2 cellular contexts compared by ENCODE assay signal in genomic region chr4:174154455-174154854, GRCh38.
A peak's percentile ranks its signal among the peaks of the same experiment; 100 is the strongest.
TF ChIP-seq lines count a peak whose summit lies in the region.

No MANE protein-coding gene starts in this region.

TF ChIP-seq in HCT116, 20 proteins besides CTCF, POLR2A, EP300 and RAD21 (continued from another document):
- TF ChIP-seq REST (IDR thresholded peaks at IDR 0.05; ENCODE audit: low read depth) (no peak), ZNF274 (IDR thresholded peaks at IDR 0.05; ENCODE audit: low read depth, low read length) (no peak), ELF1 (IDR thresholded peaks at IDR 0.05; ENCODE audit: borderline replicate concordance, low read depth) (no peak), MAX (IDR thresholded peaks at IDR 0.05) (no peak), JUND (IDR thresholded peaks at IDR 0.05) (no peak), EZH2phosphoT487 (IDR thresholded peaks at IDR 0.05; ENCODE audit: borderline replicate concordance) (no peak), CBX3 (IDR thresholded peaks at IDR 0.05; ENCODE audit: low read depth) (no peak), FOSL1 (IDR thresholded peaks at IDR 0.05; ENCODE audit: low read depth) (no peak), SP1 (IDR thresholded peaks at IDR 0.05; ENCODE audit: low read depth) (no peak)
TF ChIP-seq in HCT116: peak in this region for 0.

TF ChIP-seq in SK-N-SH, 30 proteins besides CTCF, POLR2A, EP300 and RAD21 (continued from another document):
- TF ChIP-seq ZBTB33 (IDR thresholded peaks at IDR 0.05; ENCODE audit: borderline replicate concordance, low read depth) (no peak), GATA2 (CRISPR knock-in tag; IDR thresholded peaks at IDR 0.05) (peak; percentile 50; the same call in 1 of the 2 replicates), NRF1 (IDR thresholded peaks at IDR 0.05; ENCODE audit: low read depth, low read length) (no peak), IRF3 (IDR thresholded peaks at IDR 0.05; ENCODE audit: low read depth, low read length) (no peak), ELF1 (IDR thresholded peaks at IDR 0.05) (no peak), SIN3A (IDR thresholded peaks at IDR 0.05; ENCODE audit: borderline replicate concordance, low read depth, low read length) (no peak), JUND (IDR thresholded peaks at IDR 0.05) (peak; percentile 81), TCF12 (IDR thresholded peaks at IDR 0.05) (peak; percentile 39), RCOR1 (IDR thresholded peaks at IDR 0.05; ENCODE audit: low read length) (0 out of 2 replicates have a peak, but pooled peaks have one; percentile 14), RFX5 (IDR thresholded peaks at IDR 0.05; ENCODE audit: low read length) (no peak), NFIC (IDR thresholded peaks at IDR 0.05; ENCODE audit: borderline replicate concordance) (no peak)
